In genomic region chr3:99686955-99687612, GRCh38 we compare ENCODE assay signal across 8 cellular contexts. TPM values are rescaled to one million over a fixed set of nuclear protein-coding genes. Genes with fewer than 3 reads are reported as not detected.
DNase-seq lines count a peak whose midpoint lies in the region; ATAC-seq and TF ChIP-seq lines count a peak whose summit lies in the region.

No MANE protein-coding gene starts in this region.

- no peak overlapping the region for H3K9ac ChIP-seq in liver (ENCODE audit: low read depth in 1 of 2, low read length in 2 of 2)

- TF ChIP-seq CTCF in HL-60 (IDR thresholded peaks at IDR 0.05; ENCODE audit: insufficient read depth, low read length) (peak; percentile 71), liver (IDR thresholded peaks at IDR 0.05; ENCODE audit: low read depth, low read length, missing input control) (peak; percentile 64)

- H3K4me1 ChIP-seq in SJSA1 (replicated peaks) (no peaks in the 10 kb centered on the region), liver (ENCODE audit: control insufficient read depth in 4 of 4, insufficient read depth in 4 of 4, low read length in 3 of 4) (no peaks in the 10 kb centered on the region)

- 29% methylated on average over 8 of the region's 8 CpGs for WGBS in liver

- H3K27ac ChIP-seq in HL-60 (replicated peaks) = no peak overlapping the region
- H3K27ac ChIP-seq in SJSA1 = no peak overlapping the region
- no peak overlapping the region for H3K27ac ChIP-seq in liver (ENCODE audit: low read depth in 1 of 2, low read length in 2 of 2)

- DNase-seq in CD1c-positive myeloid dendritic cell (ENCODE audit: extremely low spot score) (peak; percentile 31), HL-60 (ENCODE audit: low read depth in 1 of 2, low spot score in 1 of 2) (peak in 1 of 2 experiments; percentile 36), SJSA1 (ENCODE audit: low read depth in 1 of 2, low spot score in 2 of 2) (peak; percentile 42 to 67), cerebellar cortex (ENCODE audit: low spot score) (peak; percentile 31), stromal cell of bone marrow (ENCODE audit: low read depth) (peak; percentile 37), GDM1 (lab: John Stamatoyannopoulos, UW) (no peak)

- H3K4me3 ChIP-seq in HL-60 (replicated peaks; ENCODE audit: insufficient read depth, low read length) (no peak overlapping the region), SJSA1 (no peak overlapping the region), liver (ENCODE audit: low read depth in 1 of 3, low read length in 3 of 3) (no peak overlapping the region)

- TF ChIP-seq RAD21 in liver (IDR thresholded peaks at IDR 0.05) = peak; percentile 80 to 86

- H3K27me3 ChIP-seq in HL-60 (ENCODE audit: insufficient read depth, poor library complexity, severe bottlenecking) (no peaks in the 10 kb centered on the region), SJSA1 (replicated peaks) (no peaks in the 10 kb centered on the region), liver (ENCODE audit: control insufficient read depth in 4 of 4, insufficient read depth in 4 of 4, low read length in 3 of 4) (no peaks in the 10 kb centered on the region)

- peak; percentile 69 for ATAC-seq in GM18870 (IDR thresholded peaks at IDR 0.05; ENCODE audit: unreplicated experiment)

- H3K9me3 ChIP-seq in SJSA1 (replicated peaks) (no peaks in the 10 kb centered on the region), liver (ENCODE audit: control insufficient read depth in 4 of 4, low read length in 3 of 4) (no peaks in the 10 kb centered on the region)

- H3K36me3 ChIP-seq in SJSA1 = peaks cover 6% of the 10 kb centered on the region; the same call in 1 of the 2 replicates
- H3K36me3 ChIP-seq in liver (ENCODE audit: control insufficient read depth in 4 of 4, insufficient read depth in 3 of 4, low read depth in 1 of 4, low read length in 3 of 4) = no peaks in the 10 kb centered on the region

TF ChIP-seq in liver, 16 proteins besides CTCF, POLR2A, EP300 and RAD21:
- TF ChIP-seq GABPA (IDR thresholded peaks at IDR 0.05 in 1 of 2, conservative IDR thresholded peaks at IDR 0.05 in 1 of 2) (no peak), HNF4G (IDR thresholded peaks at IDR 0.05) (no peak), JUND (IDR thresholded peaks at IDR 0.05) (no peak), ZBTB33 (IDR thresholded peaks at IDR 0.05) (no peak), YY1 (IDR thresholded peaks at IDR 0.05) (no peak), TAF1 (conservative IDR thresholded peaks at IDR 0.05) (no peak), RXRA (IDR thresholded peaks at IDR 0.05) (no peak), HNF4A (conservative IDR thresholded peaks at IDR 0.05) (no peak), EGR1 (IDR thresholded peaks at IDR 0.05; ENCODE audit: low read depth in 2 of 2) (no peak), FOXA1 (IDR thresholded peaks at IDR 0.05) (no peak), SP1 (IDR thresholded peaks at IDR 0.05) (no peak)
- TF ChIP-seq, protein P1, sequence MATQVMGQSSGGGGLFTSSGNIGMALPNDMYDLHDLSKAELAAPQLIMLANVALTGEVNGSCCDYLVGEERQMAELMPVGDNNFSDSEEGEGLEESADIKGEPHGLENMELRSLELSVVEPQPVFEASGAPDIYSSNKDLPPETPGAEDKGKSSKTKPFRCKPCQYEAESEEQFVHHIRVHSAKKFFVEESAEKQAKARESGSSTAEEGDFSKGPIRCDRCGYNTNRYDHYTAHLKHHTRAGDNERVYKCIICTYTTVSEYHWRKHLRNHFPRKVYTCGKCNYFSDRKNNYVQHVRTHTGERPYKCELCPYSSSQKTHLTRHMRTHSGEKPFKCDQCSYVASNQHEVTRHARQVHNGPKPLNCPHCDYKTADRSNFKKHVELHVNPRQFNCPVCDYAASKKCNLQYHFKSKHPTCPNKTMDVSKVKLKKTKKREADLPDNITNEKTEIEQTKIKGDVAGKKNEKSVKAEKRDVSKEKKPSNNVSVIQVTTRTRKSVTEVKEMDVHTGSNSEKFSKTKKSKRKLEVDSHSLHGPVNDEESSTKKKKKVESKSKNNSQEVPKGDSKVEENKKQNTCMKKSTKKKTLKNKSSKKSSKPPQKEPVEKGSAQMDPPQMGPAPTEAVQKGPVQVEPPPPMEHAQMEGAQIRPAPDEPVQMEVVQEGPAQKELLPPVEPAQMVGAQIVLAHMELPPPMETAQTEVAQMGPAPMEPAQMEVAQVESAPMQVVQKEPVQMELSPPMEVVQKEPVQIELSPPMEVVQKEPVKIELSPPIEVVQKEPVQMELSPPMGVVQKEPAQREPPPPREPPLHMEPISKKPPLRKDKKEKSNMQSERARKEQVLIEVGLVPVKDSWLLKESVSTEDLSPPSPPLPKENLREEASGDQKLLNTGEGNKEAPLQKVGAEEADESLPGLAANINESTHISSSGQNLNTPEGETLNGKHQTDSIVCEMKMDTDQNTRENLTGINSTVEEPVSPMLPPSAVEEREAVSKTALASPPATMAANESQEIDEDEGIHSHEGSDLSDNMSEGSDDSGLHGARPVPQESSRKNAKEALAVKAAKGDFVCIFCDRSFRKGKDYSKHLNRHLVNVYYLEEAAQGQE (IDR thresholded peaks at IDR 0.05) = no peak

RNA-seq across cellular contexts. Expression of gene COL8A1, which starts 48.7 kb away (rescaled TPM):
- 42.2 and 54.8 TPM in 2 replicates for total RNA-seq in SJSA1 (2014; rRNA removed; shearing (Covaris generic))
- total RNA-seq in liver = 1 to 10 TPM in 1 of 2 donors, under 1 TPM in 1; 0.14 to 2.2 TPM
- 1 to 10 TPM in 1 of 2 donors, under 1 TPM in 1; 0.88 to 1.1 TPM for polyA plus RNA-seq in liver

Comparison
In these comparisons a context has a peak if more than half of its experiments do, and no peak if none do; other contexts are left out.
1. RNA of gene COL8A1, which starts 48.7 kb away (total RNA-seq): 42.2 to 54.8 TPM in SJSA1; 0.14 to 2.2 TPM in liver; every median in the first group is over 10 times any median in the second.